10 cellular contexts compared by ENCODE assay signal in the genomic region with DNA sequence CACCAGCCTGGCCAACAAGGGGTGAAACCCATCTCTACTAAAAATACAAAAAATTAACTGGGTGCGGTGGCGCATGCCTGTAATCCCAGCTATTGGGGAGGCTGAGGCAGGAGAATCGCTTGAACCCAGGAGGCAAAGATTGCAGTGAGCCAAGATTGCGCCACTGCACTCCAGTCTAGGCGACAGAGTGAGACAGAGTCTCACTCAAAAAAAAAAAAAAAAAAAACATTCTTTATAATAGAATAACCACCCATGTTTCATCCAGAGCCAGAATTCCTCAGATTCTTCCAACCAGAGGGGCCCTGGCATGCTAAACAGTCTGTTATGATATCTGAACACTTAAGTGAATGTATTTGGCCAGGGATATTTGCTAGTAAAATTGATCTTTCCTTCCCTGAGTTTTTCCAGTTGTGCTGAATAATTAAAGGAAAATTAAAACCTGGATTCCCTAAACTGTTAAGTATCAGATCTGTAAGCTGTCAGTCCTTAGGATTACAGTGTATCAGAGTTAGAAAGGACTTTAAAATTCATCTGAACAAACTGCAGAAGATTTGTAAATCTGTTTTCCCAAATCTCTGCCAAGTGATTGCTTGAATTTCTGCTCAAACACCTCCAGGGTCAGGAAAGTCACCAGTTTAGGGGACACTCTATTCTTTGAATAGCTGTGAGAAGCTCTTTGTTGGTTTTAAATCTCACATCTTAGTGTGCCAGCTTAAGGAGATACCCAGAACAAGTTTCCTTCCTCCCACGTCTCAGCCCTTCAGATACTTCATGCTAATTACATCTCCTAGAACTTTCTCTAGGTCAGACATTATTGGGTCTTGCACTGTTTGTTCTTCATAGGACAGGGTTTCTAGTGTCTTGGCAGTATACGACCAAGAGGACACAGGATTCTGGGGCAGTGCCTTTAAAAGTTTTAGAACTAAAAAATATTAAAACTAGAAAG.
DNase-seq lines count a peak whose midpoint lies in the region; ATAC-seq and TF ChIP-seq lines count a peak whose summit lies in the region.
"Had no signal": no experiment of that assay in that cellular context is flagged by ENCODE, and none has a peak within 500 bp of the region (broad histone marks: within the 10 kb centered on the region; RNA-seq: fewer than 3 reads in every experiment).

No MANE protein-coding gene starts in this region.

- peaks cover 5% of the 10 kb centered on the region for H3F3A ChIP-seq in PC-3 (ENCODE audit: low read length, unreplicated experiment)

- H3K36me3 ChIP-seq in PC-3 (ENCODE audit: low read depth, low read length) = no peaks in the 10 kb centered on the region

- peak overlapping the region; percentile 56 for H3K27ac Mint-ChIP-seq in CD4-positive, alpha-beta T cell
- H3K27ac Mint-ChIP-seq in effector memory CD8-positive, alpha-beta T cell = no peak overlapping the region
- peak overlapping the region; percentile 99 for H3K27ac Mint-ChIP-seq in nephron progenitor cell

- H3K27me3 Mint-ChIP-seq in CD4-positive, alpha-beta T cell = no peaks in the 10 kb centered on the region
- no peaks in the 10 kb centered on the region for H3K27me3 Mint-ChIP-seq in effector memory CD8-positive, alpha-beta T cell
- no peaks in the 10 kb centered on the region for H3K27me3 Mint-ChIP-seq in nephron progenitor cell (ENCODE audit: low read depth, poor library complexity)

- no TSS peak for BruUV-seq in PC-3 (replicated peaks; lab: Mats Ljungman, UMichigan)

- no peaks in the 10 kb centered on the region for H3K9me3 ChIP-seq in CD4-positive, alpha-beta T cell (ENCODE audit: control insufficient read depth, low read length)
- H3K9me3 ChIP-seq in PC-3 (ENCODE audit: low read length) = no peaks in the 10 kb centered on the region

- peaks cover 59% of the 10 kb centered on the region for H3K4me1 Mint-ChIP-seq in CD4-positive, alpha-beta T cell (ENCODE audit: low read depth)
- H3K4me1 Mint-ChIP-seq in effector memory CD8-positive, alpha-beta T cell (ENCODE audit: low read depth in 2 of 2) = peaks cover 22 to 60% of the 10 kb centered on the region in 2 donors
- peaks cover 52% of the 10 kb centered on the region for H3K4me1 Mint-ChIP-seq in nephron progenitor cell

- peaks cover 28% of the 10 kb centered on the region for H3K79me2 ChIP-seq in PC-3 (ENCODE audit: low read length)

- H3K4me3 Mint-ChIP-seq in CD4-positive, alpha-beta T cell = peak overlapping the region; percentile 94
- peak overlapping the region; percentile 85 to 87 for H3K4me3 Mint-ChIP-seq in effector memory CD8-positive, alpha-beta T cell
- H3K4me3 Mint-ChIP-seq in nephron progenitor cell = peak overlapping the region; percentile 93

- peaks cover 33% of the 10 kb centered on the region for H3K4me1 ChIP-seq in PC-3 (ENCODE audit: insufficient read depth, low read length)

- no peaks in the 10 kb centered on the region for H3K27me3 ChIP-seq in CD4-positive, alpha-beta T cell (ENCODE audit: control insufficient read depth, insufficient read depth, low read length)
- no peaks in the 10 kb centered on the region for H3K27me3 ChIP-seq in PC-3 (ENCODE audit: low read length)

- no peaks in the 10 kb centered on the region for H3K9me2 ChIP-seq in PC-3 (replicated peaks; ENCODE audit: low read length)

- no peak overlapping the region for H3K4me3 ChIP-seq in PC-3 (ENCODE audit: low read length)

- ATAC-seq in CD4-positive, alpha-beta T cell (ENCODE audit: poor library complexity) = no peak
- ATAC-seq in PC-3 (no peak), HG02981 (IDR thresholded peaks at IDR 0.05; ENCODE audit: unreplicated experiment) (no peak), GM21423 (IDR thresholded peaks at IDR 0.05; ENCODE audit: unreplicated experiment) (no peak)
- no peak for ATAC-seq in effector memory CD8-positive, alpha-beta T cell (replicated peaks)
- ATAC-seq: sciatic nerve had no signal

- H3K4me2 ChIP-seq in PC-3 (ENCODE audit: low read length) = peak overlapping the region; percentile 99; the same call in 1 of the 2 replicates

- no peak for TF ChIP-seq CTCF in CD4-positive, alpha-beta T cell (IDR thresholded peaks at IDR 0.05)
- TF ChIP-seq CTCF in PC-3 (conservative IDR thresholded peaks at IDR 0.05; ENCODE audit: low read depth, low read length) = no peak
- no peak for TF ChIP-seq CTCF in nephron progenitor cell (IDR thresholded peaks at IDR 0.05)

- peaks cover 13% of the 10 kb centered on the region for H3K36me3 Mint-ChIP-seq in CD4-positive, alpha-beta T cell (ENCODE audit: low read depth)
- peaks cover 10% of the 10 kb centered on the region for H3K36me3 Mint-ChIP-seq in effector memory CD8-positive, alpha-beta T cell (ENCODE audit: insufficient read depth)
- H3K36me3 Mint-ChIP-seq in nephron progenitor cell (ENCODE audit: low read depth) = peaks cover 9% of the 10 kb centered on the region

- POLR2A ChIA-PET in CD4-positive, alpha-beta T cell (lab: Charles Lee) = no interaction called here
- POLR2A ChIA-PET in PC-3 (lab: Charles Lee; ENCODE audit: unreplicated experiment) = interaction anchor here (0.7 kb wide), 1 partner anchor 953 kb away, joined by 6 read pairs; no protein-coding TSS in a partner anchor

- no peak overlapping the region for H3K9ac ChIP-seq in PC-3 (ENCODE audit: low read length)

- H3K27ac ChIP-seq in CD4-positive, alpha-beta T cell (ENCODE audit: low read depth, low read length) = no peak overlapping the region
- H3K27ac ChIP-seq in PC-3 (ENCODE audit: low read length) = no peak overlapping the region

- intact Hi-C loops in CD4-positive, alpha-beta T cell (cut with DNase I, micrococcal nuclease) = loop anchor here in 1 of 2 experiments (10.0 kb wide), 2 partner anchors 168 to 542 kb away; a partner anchor contains a TSS
- intact Hi-C loops in PC-3 (cut with micrococcal nuclease) = no loop called here

- CTCF ChIA-PET in CD4-positive, alpha-beta T cell (lab: Charles Lee) = interaction anchor here (0.7 to 1.5 kb wide), 3 partner anchors 13 to 235 kb away, joined by 3 read pairs; no protein-coding TSS in a partner anchor
- CTCF ChIA-PET in PC-3 (lab: Charles Lee) = no interaction called here

- DNase-seq in CD4-positive, alpha-beta T cell = no peak
- DNase-seq in PC-3 = no peak
- no peak for DNase-seq in effector memory CD8-positive, alpha-beta T cell
- no peak for DNase-seq in nephron progenitor cell
- no peak for DNase-seq in NCI-H748 (lab: John Stamatoyannopoulos, UW; ENCODE audit: unreplicated experiment)
- no peak for DNase-seq in HuH-7 (ENCODE audit: low spot score)
- DNase-seq: anterior cingulate cortex had no signal

- H4K20me1 ChIP-seq in PC-3 (ENCODE audit: low read length) = peaks cover 15% of the 10 kb centered on the region

- H3K9me3 Mint-ChIP-seq in CD4-positive, alpha-beta T cell = no peaks in the 10 kb centered on the region
- H3K9me3 Mint-ChIP-seq in effector memory CD8-positive, alpha-beta T cell = no peaks in the 10 kb centered on the region
- no peaks in the 10 kb centered on the region for H3K9me3 Mint-ChIP-seq in nephron progenitor cell

- H2AFZ ChIP-seq in PC-3 (ENCODE audit: low read length) = no peak overlapping the region

Comparison
In these comparisons a context has a peak if more than half of its experiments do, and no peak if none do; other contexts are left out.
1. H3K27ac Mint-ChIP-seq: peak in CD4-positive, alpha-beta T cell (single experiment) and nephron progenitor cell (single experiment); none in effector memory CD8-positive, alpha-beta T cell (0 of 2).
2. Peak in every context shown above with its lines, with median percentiles within 50 percentile points of each other: H3K4me3 Mint-ChIP-seq.